In the genomic region with DNA sequence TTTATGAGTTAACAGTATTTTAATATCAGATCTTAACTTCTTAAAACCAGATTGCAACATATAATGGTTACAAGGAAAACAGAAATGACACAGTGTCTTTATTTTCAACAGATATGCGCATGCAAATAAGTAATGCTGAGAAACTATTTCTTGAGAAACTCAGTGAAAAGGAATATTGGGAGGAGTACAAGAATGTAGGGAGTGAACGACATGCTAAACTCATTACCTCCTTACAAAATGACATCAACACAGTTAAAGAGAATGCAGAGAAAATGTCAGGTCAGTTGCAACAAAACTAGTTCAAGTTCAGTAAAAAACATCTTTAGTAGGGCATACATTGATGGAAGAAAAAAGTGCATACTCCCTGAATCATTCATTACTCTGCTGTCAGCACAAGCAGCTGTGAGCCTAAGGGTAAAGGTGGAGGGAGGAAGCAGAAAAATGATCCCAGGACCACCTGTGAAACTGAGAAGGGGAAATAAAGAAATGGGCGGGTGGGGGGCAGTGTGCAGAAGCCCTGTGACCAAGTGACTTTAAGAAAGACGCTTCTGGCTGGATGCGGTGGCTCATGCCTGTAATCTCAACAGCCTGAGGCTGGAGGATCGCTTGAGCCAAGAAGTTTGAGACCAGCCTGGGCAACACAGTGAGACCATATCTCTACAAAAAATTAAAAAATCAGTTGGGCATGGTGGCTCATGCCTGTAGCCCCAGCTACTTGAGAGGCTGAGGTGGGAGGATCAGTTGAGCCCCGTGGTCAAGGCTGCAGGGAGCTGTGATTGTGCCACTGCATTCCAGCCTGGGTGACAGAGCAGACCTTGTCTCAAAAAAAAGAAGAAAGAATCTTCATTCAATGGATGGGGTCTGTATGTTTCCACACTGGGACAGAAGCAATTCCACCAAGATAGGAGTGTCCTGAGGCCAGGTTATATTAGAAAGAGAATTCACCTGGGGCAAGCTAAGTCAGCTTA, we compare ENCODE assay signal across 28 cellular contexts. TPM values are rescaled to one million over a fixed set of nuclear protein-coding genes. Genes with fewer than 3 reads are reported as not detected.
DNase-seq lines count a peak whose midpoint lies in the region; ATAC-seq and TF ChIP-seq lines count a peak whose summit lies in the region.
"Had no signal": no experiment of that assay in that cellular context is flagged by ENCODE, and none has a peak within 500 bp of the region (broad histone marks: within the 10 kb centered on the region; RNA-seq: fewer than 3 reads in every experiment).

No MANE protein-coding gene starts in this region.

- H3K36me3 Mint-ChIP-seq in endodermal cell (ENCODE audit: low read depth) = no peaks in the 10 kb centered on the region
- H3K36me3 Mint-ChIP-seq: stimulated activated effector memory CD8-positive, alpha-beta T cell treated with anti-CD3 and anti-CD28 coated beads, Interleukin-12 subunit alpha, Interleukin-12 subunit beta, amount 100 ng/mL, for 72 hours; WTC11 had no signal

- peak; percentile 26; the same call in 2 of the 3 replicates for ATAC-seq in SK-N-SH treated with all-trans-retinoic acid at 6 μM for 48 hours
- ATAC-seq: Panc1; stimulated activated effector memory CD8-positive, alpha-beta T cell treated with anti-CD3 and anti-CD28 coated beads, Interleukin-12 subunit alpha, Interleukin-12 subunit beta, amount 100 ng/mL, for 72 hours; WTC11 had no signal

- 64% methylated on average over 7 of the region's 7 CpGs for WGBS in SK-N-SH (ENCODE audit: low lambda C conversion rate)
- 92% methylated on average over 3 to 6 of the region's 7 CpGs for WGBS in endodermal cell (ENCODE audit: insufficient coverage in 1 of 2, insufficient read length in 1 of 2), 2 experiments

- no peak overlapping the region for H3K4me2 ChIP-seq in SK-N-SH

- H3F3A ChIP-seq in SK-N-SH (replicated peaks; ENCODE audit: insufficient read depth) = no peaks in the 10 kb centered on the region

- H3K36me3 ChIP-seq in SK-N-SH (replicated peaks in 1 of 2; ENCODE audit: control insufficient read depth in 1 of 2, insufficient read depth in 2 of 2, low read length in 1 of 2) (no peaks in the 10 kb centered on the region), vagina (no peaks in the 10 kb centered on the region), endodermal cell (ENCODE audit: control insufficient read depth, insufficient read depth, low read length) (no peaks in the 10 kb centered on the region)
- H3K36me3 ChIP-seq: ascending aorta, left ventricle myocardium inferior, neutrophil, thyroid gland had no signal

- no peak overlapping the region for H3K27ac Mint-ChIP-seq in endodermal cell
- H3K27ac Mint-ChIP-seq: H9; stimulated activated effector memory CD8-positive, alpha-beta T cell treated with anti-CD3 and anti-CD28 coated beads, Interleukin-12 subunit alpha, Interleukin-12 subunit beta, amount 100 ng/mL, for 72 hours; WTC11 had no signal

- H3K9me2 ChIP-seq in SK-N-SH = no peaks in the 10 kb centered on the region

- no peak for TF ChIP-seq EP300 in SK-N-SH (IDR thresholded peaks at IDR 0.05; ENCODE audit: borderline replicate concordance in 1 of 2, low read depth in 1 of 2, low read length in 1 of 2)

- peaks cover 12% of the 10 kb centered on the region for H3K4me1 Mint-ChIP-seq in endodermal cell
- H3K4me1 Mint-ChIP-seq: stimulated activated effector memory CD8-positive, alpha-beta T cell treated with anti-CD3 and anti-CD28 coated beads, Interleukin-12 subunit alpha, Interleukin-12 subunit beta, amount 100 ng/mL, for 72 hours had no signal

- no peak overlapping the region for H3K4me3 ChIP-seq in SK-N-SH (ENCODE audit: low read depth in 2 of 2, low read length in 1 of 2)
- H3K4me3 ChIP-seq in vagina = no peak overlapping the region
- no peak overlapping the region for H3K4me3 ChIP-seq in endodermal cell (ENCODE audit: low read length)
- H3K4me3 ChIP-seq: ascending aorta, coronary artery, left ventricle myocardium inferior, SK-N-MC, thyroid gland had no signal

- DNase-seq in SK-N-SH = no peak
- DNase-seq in dedifferentiated amniotic fluid mesenchymal stem cell (ENCODE audit: extremely low spot score) = peak; percentile 89
- peak; percentile 83 for DNase-seq in left kidney (ENCODE audit: low read depth, low spot score)
- no peak for DNase-seq in vagina (ENCODE audit: extremely low spot score in 2 of 2)
- DNase-seq in endodermal cell = no peak
- DNase-seq in HuH-7.5 (ENCODE audit: low spot score) = no peak
- DNase-seq in NCI-H1417 treated with DMSO at 0.1 percent for 48 hours (lab: John Stamatoyannopoulos, UW) = no peak
- DNase-seq: activated CD4-positive, alpha-beta T cell treated with anti-CD3 and anti-CD28 coated beads, Interleukin-2, amount 50 U/mL, for 48 hours; activated naive CD4-positive, alpha-beta T cell treated with Interleukin-2 at 50 U/mL for 16 hours; activated T-cell treated with anti-CD3 and anti-CD28 coated beads for 4 hours; GF-D8; H9; left ventricle myocardium inferior; NCI-H1694 treated with DMSO at 0.1 percent for 48 hours; retina; stimulated activated CD4-positive, alpha-beta T cell treated with anti-CD3 and anti-CD28 coated beads, Interleukin-15, amount 100 ng/mL, for 24 hours; thyroid gland had no signal

- H4K20me1 ChIP-seq in SK-N-SH (ENCODE audit: insufficient read depth) = no peaks in the 10 kb centered on the region

- no peak overlapping the region for H3K27ac ChIP-seq in SK-N-SH (ENCODE audit: low read depth in 2 of 2, low read length in 1 of 2)
- H3K27ac ChIP-seq in vagina = peak overlapping the region; percentile 1
- no peak overlapping the region for H3K27ac ChIP-seq in endodermal cell (ENCODE audit: low read depth, low read length)
- H3K27ac ChIP-seq: 22Rv1, ascending aorta, C4-2B, coronary artery, left ventricle myocardium inferior, neutrophil, SK-N-MC, thyroid gland had no signal

- no peaks in the 10 kb centered on the region for H3K9me3 ChIP-seq in SK-N-SH
- no peaks in the 10 kb centered on the region for H3K9me3 ChIP-seq in vagina
- H3K9me3 ChIP-seq in endodermal cell (ENCODE audit: control insufficient read depth, low read length) = no peaks in the 10 kb centered on the region
- H3K9me3 ChIP-seq: ascending aorta, left ventricle myocardium inferior, neutrophil, thyroid gland had no signal

- POLR2A ChIA-PET in SK-N-SH (lab: Yijun Ruan, JAX) = no interaction called here

- intact Hi-C loops in vagina (cut with DNase I) = no loop called here

- no peak overlapping the region for H3K4me3 Mint-ChIP-seq in endodermal cell
- H3K4me3 Mint-ChIP-seq: H9; stimulated activated effector memory CD8-positive, alpha-beta T cell treated with anti-CD3 and anti-CD28 coated beads, Interleukin-12 subunit alpha, Interleukin-12 subunit beta, amount 100 ng/mL, for 72 hours; WTC11 had no signal

- no peaks in the 10 kb centered on the region for H3K9me3 Mint-ChIP-seq in endodermal cell
- H3K9me3 Mint-ChIP-seq: H9; stimulated activated effector memory CD8-positive, alpha-beta T cell treated with anti-CD3 and anti-CD28 coated beads, Interleukin-12 subunit alpha, Interleukin-12 subunit beta, amount 100 ng/mL, for 72 hours; WTC11 had no signal

- no peak for TF ChIP-seq RAD21 in SK-N-SH (IDR thresholded peaks at IDR 0.05; ENCODE audit: low read length)

- no peaks in the 10 kb centered on the region for H3K27me3 Mint-ChIP-seq in endodermal cell (ENCODE audit: insufficient read depth)

- no peak for TF ChIP-seq POLR2A in vagina (IDR thresholded peaks at IDR 0.05)

- H3K27me3 ChIP-seq in SK-N-SH (ENCODE audit: insufficient read depth) (no peaks in the 10 kb centered on the region), vagina (no peaks in the 10 kb centered on the region), endodermal cell (ENCODE audit: control insufficient read depth, insufficient read depth, low read length, poor library complexity, severe bottlenecking) (no peaks in the 10 kb centered on the region)
- H3K27me3 ChIP-seq: ascending aorta, neutrophil, thyroid gland had no signal

- TF ChIP-seq CTCF in SK-N-SH (IDR thresholded peaks at IDR 0.05) (no peak), vagina (IDR thresholded peaks at IDR 0.05) (no peak), endodermal cell (conservative IDR thresholded peaks at IDR 0.05) (no peak)

- H2AFZ ChIP-seq in SK-N-SH (ENCODE audit: low read depth) = no peak overlapping the region

- H3K9ac ChIP-seq in SK-N-SH = no peak overlapping the region
- H3K9ac ChIP-seq in endodermal cell (ENCODE audit: extremely low read depth, low read length, poor library complexity, severe bottlenecking) = no peak overlapping the region

- CTCF ChIA-PET in SK-N-SH (lab: Yijun Ruan, JAX) = no interaction called here

- H3K4me1 ChIP-seq in SK-N-SH (ENCODE audit: control insufficient read depth in 1 of 2, insufficient read depth in 2 of 2, low read depth in 1 of 2, low read length in 1 of 2) = peaks cover 0 to 5% of the 10 kb centered on the region in 2 experiments; a peak in 1 of 4 replicates
- H3K4me1 ChIP-seq in vagina = peaks cover 12% of the 10 kb centered on the region
- peaks cover 3% of the 10 kb centered on the region for H3K4me1 ChIP-seq in endodermal cell (ENCODE audit: control insufficient read depth, insufficient read depth, low read length)
- H3K4me1 ChIP-seq: left ventricle myocardium inferior, thyroid gland had no signal

- H3K79me2 ChIP-seq in SK-N-SH (ENCODE audit: insufficient read depth) = no peaks in the 10 kb centered on the region

TF ChIP-seq in SK-N-SH treated with all-trans-retinoic acid at 6 μM for 48 hours, 23 proteins besides CTCF, POLR2A, EP300 and RAD21 (continues in another document):
- no peak for TF ChIP-seq ARNTL (CRISPR knock-in tag; IDR thresholded peaks at IDR 0.05; ENCODE audit: borderline replicate concordance, low read depth)

TF ChIP-seq in SK-N-SH, 30 proteins besides CTCF, POLR2A, EP300 and RAD21 (continues in another document):
- TF ChIP-seq, protein P1, sequence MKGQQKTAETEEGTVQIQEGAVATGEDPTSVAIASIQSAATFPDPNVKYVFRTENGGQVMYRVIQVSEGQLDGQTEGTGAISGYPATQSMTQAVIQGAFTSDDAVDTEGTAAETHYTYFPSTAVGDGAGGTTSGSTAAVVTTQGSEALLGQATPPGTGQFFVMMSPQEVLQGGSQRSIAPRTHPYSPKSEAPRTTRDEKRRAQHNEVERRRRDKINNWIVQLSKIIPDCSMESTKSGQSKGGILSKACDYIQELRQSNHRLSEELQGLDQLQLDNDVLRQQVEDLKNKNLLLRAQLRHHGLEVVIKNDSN (IDR thresholded peaks at IDR 0.05; ENCODE audit: borderline replicate concordance, low read depth) = no peak
- TF ChIP-seq POLR2AphosphoS5 (IDR thresholded peaks at IDR 0.05; ENCODE audit: low read depth, low read length) (no peak), TAF1 (IDR thresholded peaks at IDR 0.05; ENCODE audit: borderline replicate concordance, low read depth, low read length) (no peak), MEF2A (IDR thresholded peaks at IDR 0.05; ENCODE audit: borderline replicate concordance, low read depth) (no peak), ELF1 (IDR thresholded peaks at IDR 0.05) (no peak), RCOR1 (IDR thresholded peaks at IDR 0.05; ENCODE audit: low read length) (no peak)

RNA-seq across cellular contexts. Expression of a gene that starts 31.2 kb away (rescaled TPM):
- polyA plus RNA-seq in SK-N-SH (2012; rRNA removed) = not detected in 2 replicates
- not detected in 2 replicates for polyA plus RNA-seq in SK-N-SH (2012; cell fraction: cytosol; rRNA removed)
- not detected in 2 replicates for polyA plus RNA-seq in SK-N-SH (2012; cell fraction: nucleus; rRNA removed)
- not detected for total RNA-seq in vagina
- not detected for total RNA-seq in endodermal cell
- polyA plus RNA-seq in endodermal cell (2013, experiment 1 of 2) = not detected
- polyA plus RNA-seq in endodermal cell (2013, experiment 2 of 2) = not detected
- total RNA-seq: ascending aorta, glomerular endothelial cell, H9, left ventricle myocardium inferior, thyroid gland, WTC11 had no signal

Comparison
In these comparisons a context has a peak if more than half of its experiments do, and no peak if none do; other contexts are left out.
1. DNase-seq: peak in dedifferentiated amniotic fluid mesenchymal stem cell (single experiment) and left kidney (single experiment); none in SK-N-SH (single experiment), vagina (0 of 2), endodermal cell (single experiment), HuH-7.5 (single experiment) and NCI-H1417 treated with DMSO at 0.1 percent for 48 hours (single experiment).